In the genomic region with DNA sequence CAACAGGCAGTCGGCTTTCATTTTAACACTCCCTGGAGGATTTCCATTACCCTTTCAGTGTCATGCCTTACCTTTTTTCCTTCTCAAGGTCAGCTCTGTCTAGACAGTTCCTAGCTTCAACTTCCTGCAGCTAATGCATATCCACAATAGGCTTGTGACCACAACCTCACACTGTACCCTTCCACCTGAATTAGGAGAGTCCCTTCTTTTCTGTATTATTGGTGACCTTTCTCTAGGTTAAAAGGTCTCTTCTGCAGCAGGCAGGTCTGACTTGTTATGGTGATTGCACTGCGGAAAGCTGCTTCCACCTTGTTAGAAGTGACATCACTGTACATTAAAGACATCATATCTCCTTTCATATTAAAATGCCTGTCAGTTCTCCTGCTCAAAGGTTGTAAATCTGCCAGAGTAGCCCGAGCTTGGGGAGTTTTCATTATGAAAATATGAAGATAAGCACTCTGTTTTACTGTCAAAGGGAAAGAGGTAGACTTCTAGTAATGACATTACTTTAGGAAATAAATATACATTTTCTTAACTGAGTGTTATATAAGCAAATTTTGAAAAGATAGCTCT, we compare ENCODE assay signal across 2 cellular contexts.
TF ChIP-seq lines count a peak whose summit lies in the region.

No MANE protein-coding gene starts in this region.

TF ChIP-seq in GM12891, 5 proteins besides CTCF, POLR2A, EP300 and RAD21:
- no peak for TF ChIP-seq SPI1 (IDR thresholded peaks at IDR 0.05; ENCODE audit: low read depth, low read length)
- no peak for TF ChIP-seq PAX5 (IDR thresholded peaks at IDR 0.05; ENCODE audit: insufficient read depth, low read length, severe bottlenecking)
- no peak for TF ChIP-seq POU2F2 (IDR thresholded peaks at IDR 0.05; ENCODE audit: low read depth, low read length)
- TF ChIP-seq TAF1 (IDR thresholded peaks at IDR 0.05; ENCODE audit: low read depth, low read length) = no peak
- TF ChIP-seq POLR2AphosphoS5 (IDR thresholded peaks at IDR 0.05; ENCODE audit: low read depth, low read length) = no peak

TF ChIP-seq in H1, 55 proteins besides CTCF, POLR2A, EP300 and RAD21:
- TF ChIP-seq GTF2F1 (IDR thresholded peaks at IDR 0.05; ENCODE audit: borderline replicate concordance, low read depth, low read length) = no peak
